8 cellular contexts compared by ENCODE assay signal in the genomic region with DNA sequence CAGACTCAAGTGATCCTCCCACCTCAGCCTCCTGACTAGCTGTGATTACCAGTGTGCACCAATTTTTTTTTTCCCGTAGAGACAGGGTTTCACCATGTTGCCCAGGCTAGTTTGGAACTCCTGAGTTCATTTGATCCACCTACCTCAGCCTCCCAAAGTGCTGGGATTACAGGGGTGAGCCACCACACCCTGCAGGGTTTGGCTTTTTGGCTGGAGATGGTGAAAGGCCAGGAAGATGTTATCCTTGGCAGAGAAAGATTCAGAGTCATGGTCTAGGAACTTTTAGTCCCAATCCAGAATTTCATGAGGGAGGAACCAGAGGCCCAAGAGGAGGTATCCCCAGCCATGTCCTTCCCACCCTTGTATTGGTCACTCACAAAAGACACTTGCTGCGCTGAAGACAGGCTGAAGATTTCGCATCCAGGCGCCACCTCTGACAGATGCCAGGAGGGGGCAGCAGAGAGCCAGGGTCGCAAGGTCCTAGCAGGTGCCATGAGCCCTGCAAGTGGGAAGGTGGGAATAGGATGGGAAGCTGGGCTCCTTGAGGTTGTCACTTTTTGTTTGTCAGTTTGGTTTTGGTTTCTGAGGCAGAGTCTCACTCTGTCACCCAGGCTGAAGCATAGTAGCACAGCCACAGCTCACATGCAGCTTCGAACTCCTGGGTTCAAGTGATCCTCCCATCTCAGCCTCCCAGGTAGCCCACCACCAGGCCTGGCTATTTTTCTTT. TPM values are rescaled to one million over a fixed set of nuclear protein-coding genes. Genes with fewer than 3 reads are reported as not detected.
DNase-seq lines count a peak whose midpoint lies in the region; FAIRE-seq and TF ChIP-seq lines count a peak whose summit lies in the region.
"Not testable (repeated sequence)": the region's sequence is repeated elsewhere in the genome, so short reads cannot be mapped to it uniquely, and the experiment has no call there.

No MANE protein-coding gene starts in this region.

- H3F3A ChIP-seq in MM.1S (ENCODE audit: insufficient read depth, low read length); PC-9 (ENCODE audit: insufficient read depth, low read depth): not testable (repeated sequence)

- peak; percentile 95 for TF ChIP-seq CTCF in MM.1S (IDR thresholded peaks at IDR 0.05; ENCODE audit: low read length)
- TF ChIP-seq CTCF in PC-9 (conservative IDR thresholded peaks at IDR 0.05), result peak; percentile 96
- TF ChIP-seq CTCF in coronary artery (IDR thresholded peaks at IDR 0.05), result peak; percentile 88

- not testable (repeated sequence) for H3K4me3 ChIP-seq in MM.1S (ENCODE audit: low read length); PC-9; coronary artery

- not testable (repeated sequence) for H3K9me3 ChIP-seq in MM.1S (replicated peaks; ENCODE audit: insufficient read depth, low read length); PC-9 (ENCODE audit: insufficient read depth, low read depth)

- H3K27me3 ChIP-seq in MM.1S (replicated peaks; ENCODE audit: insufficient read depth, low read length); PC-9 (ENCODE audit: insufficient read depth, low read depth): not testable (repeated sequence)

- not testable (repeated sequence) for H3K9me2 ChIP-seq in MM.1S (replicated peaks; ENCODE audit: insufficient read depth, low read length); PC-9 (ENCODE audit: insufficient read depth)

- not testable (repeated sequence) for H3K9ac ChIP-seq in MM.1S (ENCODE audit: low read length)

- not testable (repeated sequence) for H4K20me1 ChIP-seq in MM.1S (ENCODE audit: insufficient read depth, low read length); PC-9 (ENCODE audit: insufficient read depth)

- not testable (repeated sequence) for H3K4me2 ChIP-seq in MM.1S (ENCODE audit: low read depth, low read length); PC-9

- H3K36me3 ChIP-seq in MM.1S (replicated peaks; ENCODE audit: insufficient read depth, low read length); PC-9 (ENCODE audit: low read depth): not testable (repeated sequence)

- not testable (repeated sequence) for BruUV-seq in PC-9 (replicated peaks; lab: Mats Ljungman, UMichigan)

- POLR2A ChIA-PET in PC-9 (lab: Charles Lee; ENCODE audit: unreplicated experiment), result not testable (repeated sequence)

- H2AFZ ChIP-seq in MM.1S (ENCODE audit: low read length); PC-9: not testable (repeated sequence)

- H3K79me2 ChIP-seq in MM.1S (ENCODE audit: low read length); PC-9 (ENCODE audit: low read depth): not testable (repeated sequence)

- H3K27ac ChIP-seq in MM.1S (ENCODE audit: low read length); PC-9; coronary artery: not testable (repeated sequence)

- not testable (repeated sequence) for TF ChIP-seq POLR2A in GM12892 (IDR thresholded peaks at IDR 0.05; ENCODE audit: low read depth, low read length)

- CTCF ChIA-PET in PC-9 (lab: Charles Lee), result interaction anchor here (0.7 to 0.8 kb wide), 3 partner anchors 75 to 330 kb away, joined by 3 to 4 read pairs (median 4); no protein-coding TSS in a partner anchor

- H3K4me1 ChIP-seq in MM.1S (ENCODE audit: low read length); PC-9 (replicated peaks; ENCODE audit: insufficient read depth): not testable (repeated sequence)

- peak; percentile 89 for FAIRE-seq in GM12892 (lab: Jason Lieb, UNC)

- DNase-seq in A172 (ENCODE audit: low spot score) (peak; percentile 77), GM12892 (ENCODE audit: insufficient read length) (peak; percentile 75), MM.1S (peak; percentile 71), PC-9 (peak; percentile 56 to 87), coronary artery (ENCODE audit: low spot score) (peak; percentile 87), kidney glomerular epithelial cell (lab: John Stamatoyannopoulos, UW) (peak; percentile 48)
- peak; percentile 59 for DNase-seq in activated CD8-positive, alpha-beta memory T cell treated with anti-CD3 and anti-CD28 coated beads for 4 hours (ENCODE audit: low read depth in 2 of 2)
- DNase-seq in stimulated activated CD4-positive, alpha-beta T cell treated with anti-CD3 and anti-CD28 coated beads, Interleukin-12 subunit alpha, Interleukin-12 subunit beta, amount 100 ng/mL, for 4 hours, result peak; percentile 80

- intact Hi-C loops in PC-9 (cut with micrococcal nuclease; ENCODE audit: unreplicated experiment), result loop anchor here (2.0 to 5.0 kb wide), 5 partner anchors 194 to 670 kb away; a partner anchor contains a TSS

RNA-seq across cellular contexts. Expression of a gene that starts 13.5 kb away (rescaled TPM):
- total RNA-seq in A172 (2014; rRNA removed; shearing (Covaris generic)), result 60.7 and 70.7 TPM in 2 replicates
- 1.0 TPM for polyA plus RNA-seq in GM12892 (2012; ENCODE audit: missing spikeins)
- 7.6 and 10.1 TPM in 2 replicates for total RNA-seq in PC-9 (2021)

RNA-seq across cellular contexts. Expression of a gene that starts 32.8 kb away (rescaled TPM):
- total RNA-seq in A172 (2014; rRNA removed; shearing (Covaris generic)), result 6.7 and 10.1 TPM in 2 replicates
- polyA plus RNA-seq in GM12892 (2012; ENCODE audit: missing spikeins), result 4.7 TPM
- 20.0 and 22.7 TPM in 2 replicates for total RNA-seq in PC-9 (2021)

RNA-seq across cellular contexts. Expression of a gene that starts 55.8 kb away (rescaled TPM):
- 54.3 and 94.3 TPM in 2 replicates for total RNA-seq in A172 (2014; rRNA removed; shearing (Covaris generic))
- 26.7 TPM for polyA plus RNA-seq in GM12892 (2012; ENCODE audit: missing spikeins)
- 39.7 and 45.3 TPM in 2 replicates for total RNA-seq in PC-9 (2021)
